In genomic region chr17:14019186-14019956, GRCh38 we compare ENCODE assay signal across 10 cellular contexts. TPM values are rescaled to one million over a fixed set of nuclear protein-coding genes. Genes with fewer than 3 reads are reported as not detected.
DNase-seq lines count a peak whose midpoint lies in the region; ATAC-seq and TF ChIP-seq lines count a peak whose summit lies in the region.
"Had no signal": no experiment of that assay in that cellular context is flagged by ENCODE, and none has a peak within 500 bp of the region (broad histone marks: within the 10 kb centered on the region; RNA-seq: fewer than 3 reads in every experiment).

No MANE protein-coding gene starts in this region.

- CTCF ChIA-PET in PC-3 (lab: Charles Lee), result no interaction called here

- H3F3A ChIP-seq in PC-3 (ENCODE audit: low read length, unreplicated experiment), result no peaks in the 10 kb centered on the region

- no peaks in the 10 kb centered on the region for H3K27me3 ChIP-seq in PC-3 (ENCODE audit: low read length)

- H3K27ac ChIP-seq in PC-3 (ENCODE audit: low read length), result no peak overlapping the region

- H3K9me2 ChIP-seq in PC-3 (replicated peaks; ENCODE audit: low read length), result no peaks in the 10 kb centered on the region

- peak overlapping the region; percentile 23 for H3K4me2 ChIP-seq in PC-3 (ENCODE audit: low read length)

- no peaks in the 10 kb centered on the region for H4K20me1 ChIP-seq in PC-3 (ENCODE audit: low read length)

- H3K79me2 ChIP-seq in PC-3 (ENCODE audit: low read length), result no peaks in the 10 kb centered on the region

- no peaks in the 10 kb centered on the region for H3K36me3 ChIP-seq in PC-3 (ENCODE audit: low read depth, low read length)

- H2AFZ ChIP-seq in PC-3 (ENCODE audit: low read length), result 0 out of 2 replicates have a peak overlapping the region, but pooled peaks have one; percentile 13

- H3K4me3 ChIP-seq in PC-3 (ENCODE audit: low read length) (no peak overlapping the region), choroid plexus epithelial cell (ENCODE audit: low read depth, low read length) (no peak overlapping the region)

- POLR2A ChIA-PET in PC-3 (lab: Charles Lee; ENCODE audit: unreplicated experiment), result interaction anchor here (0.7 kb wide), 1 partner anchor 535 kb away, joined by 4 read pairs; no protein-coding TSS in a partner anchor

- no peaks in the 10 kb centered on the region for H3K9me3 ChIP-seq in PC-3 (ENCODE audit: low read length)

- TF ChIP-seq CTCF in PC-3 (conservative IDR thresholded peaks at IDR 0.05; ENCODE audit: low read depth, low read length), result no peak
- TF ChIP-seq CTCF in choroid plexus epithelial cell (conservative IDR thresholded peaks at IDR 0.05; ENCODE audit: low read depth, low read length), result no peak

- intact Hi-C loops in PC-3 (cut with micrococcal nuclease), result no loop called here

- BruUV-seq in PC-3 (replicated peaks; lab: Mats Ljungman, UMichigan), result no TSS peak

- DNase-seq in activated T-cell treated with anti-CD3 and anti-CD28 coated beads for 24 hours (ENCODE audit: low read depth) (peak; percentile 12), PC-3 (peak; percentile 74), choroid plexus epithelial cell (ENCODE audit: low read depth) (peak; percentile 50), NCI-H146 treated with DMSO at 0.1 percent for 48 hours (lab: John Stamatoyannopoulos, UW; ENCODE audit: unreplicated experiment) (no peak), iPS-NIHi11 (ENCODE audit: low spot score) (no peak)
- no peak for DNase-seq in activated T-cell treated with anti-CD3 and anti-CD28 coated beads, Interleukin-2, amount 50 U/mL, for 1 hour
- peak; percentile 5 for DNase-seq in stimulated activated CD4-positive, alpha-beta T cell treated with anti-CD3 and anti-CD28 coated beads, Interleukin-4, amount 100 ng/mL, for 24 hours
- DNase-seq: naive thymus-derived CD4-positive, alpha-beta T cell; NCI-H1105 treated with DMSO at 0.1 percent for 48 hours had no signal

- ATAC-seq in PC-3, result peak; percentile 58
- no peak for ATAC-seq in HG02970 (IDR thresholded peaks at IDR 0.05; ENCODE audit: low FRiP score, unreplicated experiment)
- ATAC-seq: naive thymus-derived CD4-positive, alpha-beta T cell had no signal

- H3K9ac ChIP-seq in PC-3 (ENCODE audit: low read length), result no peak overlapping the region

- H3K4me1 ChIP-seq in PC-3 (ENCODE audit: insufficient read depth, low read length), result peaks cover 10% of the 10 kb centered on the region

RNA-seq across cellular contexts. Expression of gene COX10, which starts 49.9 kb away (rescaled TPM):
- total RNA-seq in PC-3 (2014; rRNA removed), result 28.3 and 34.7 TPM in 2 replicates

Comparison
In these comparisons a context has a peak if more than half of its experiments do, and no peak if none do; other contexts are left out.
1. DNase-seq: peak in activated T-cell treated with anti-CD3 and anti-CD28 coated beads for 24 hours (single experiment), PC-3 (single experiment), choroid plexus epithelial cell (single experiment) and stimulated activated CD4-positive, alpha-beta T cell treated with anti-CD3 and anti-CD28 coated beads, Interleukin-4, amount 100 ng/mL, for 24 hours (single experiment); none in activated T-cell treated with anti-CD3 and anti-CD28 coated beads, Interleukin-2, amount 50 U/mL, for 1 hour (single experiment), NCI-H146 treated with DMSO at 0.1 percent for 48 hours (single experiment) and iPS-NIHi11 (single experiment).